In the genomic region with DNA sequence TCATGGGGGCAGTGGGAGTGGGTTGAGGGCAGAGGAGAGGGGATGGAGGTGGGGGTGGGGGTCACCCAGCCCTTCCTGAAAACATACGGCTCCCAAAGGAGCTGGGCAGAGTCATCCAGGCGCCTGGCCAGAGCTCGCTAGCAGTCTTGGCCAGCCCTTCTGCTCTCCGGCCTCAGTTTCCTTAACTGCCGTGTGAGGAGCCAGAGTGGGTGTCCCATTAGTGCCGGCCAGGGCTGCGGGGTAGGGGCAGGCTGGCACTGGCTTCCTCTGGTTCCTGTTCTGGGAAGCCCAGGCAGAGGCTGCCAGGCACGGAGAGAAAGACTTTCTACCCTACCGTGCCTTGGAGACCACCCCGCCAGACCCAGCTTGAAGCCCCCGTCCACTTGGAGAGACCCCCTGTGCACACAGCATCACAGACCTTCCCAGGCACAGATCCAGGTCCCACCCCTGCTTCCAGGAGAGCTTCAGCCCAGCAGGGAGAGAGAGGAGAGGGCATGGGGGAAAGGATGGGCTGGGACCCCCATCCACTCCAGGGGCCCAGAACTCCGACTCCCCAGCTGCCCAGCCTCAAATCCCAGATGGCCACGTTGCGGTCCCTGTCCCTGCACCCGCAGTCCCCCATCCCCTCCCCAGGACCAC, we compare ENCODE assay signal across 8 cellular contexts.
DNase-seq lines count a peak whose midpoint lies in the region; ATAC-seq and TF ChIP-seq lines count a peak whose summit lies in the region.

No MANE protein-coding gene starts in this region.

- H3K9me3 Mint-ChIP-seq in endodermal cell: no peaks in the 10 kb centered on the region

- no peaks in the 10 kb centered on the region for H3K27me3 Mint-ChIP-seq in endodermal cell (ENCODE audit: insufficient read depth)

- no peak overlapping the region for H4K91ac ChIP-seq in neuronal stem cell (ENCODE audit: low read depth, low read length, poor library complexity)

- H4K8ac ChIP-seq in neuronal stem cell (ENCODE audit: low read depth, low read length): peak overlapping the region; percentile 65

- no peak overlapping the region for H3K4ac ChIP-seq in neuronal stem cell (ENCODE audit: low read length)

- H3K36me3 ChIP-seq in NT2/D1 (ENCODE audit: insufficient read depth, insufficient read length, low read length): peaks cover 44% of the 10 kb centered on the region
- H3K36me3 ChIP-seq in endodermal cell (ENCODE audit: control insufficient read depth, insufficient read depth, low read length): peaks cover 7% of the 10 kb centered on the region
- H3K36me3 ChIP-seq in neuronal stem cell (replicated peaks in 1 of 2; ENCODE audit: control insufficient read depth in 2 of 2, insufficient read depth in 2 of 2, low read length in 2 of 2): peaks cover 5 to 17% of the 10 kb centered on the region in 2 donors

- H3K18ac ChIP-seq in neuronal stem cell (ENCODE audit: low read length): peak overlapping the region; percentile 95

- peaks cover 3% of the 10 kb centered on the region for H3K4me1 Mint-ChIP-seq in endodermal cell

- H3K9me3 ChIP-seq in NT2/D1 (ENCODE audit: insufficient read depth, low read length): no peaks in the 10 kb centered on the region
- no peaks in the 10 kb centered on the region for H3K9me3 ChIP-seq in endodermal cell (ENCODE audit: control insufficient read depth, low read length)
- no peaks in the 10 kb centered on the region for H3K9me3 ChIP-seq in neuronal stem cell (replicated peaks in 1 of 2; ENCODE audit: control insufficient read depth in 2 of 2, insufficient read depth in 1 of 2, low read depth in 1 of 2, low read length in 2 of 2)

- DNase-seq in AG09309 (ENCODE audit: low read depth): no peak
- no peak for DNase-seq in NT2/D1 (ENCODE audit: low read depth, low spot score)
- DNase-seq in endodermal cell: no peak
- no peak for DNase-seq in neuronal stem cell (ENCODE audit: low spot score)
- DNase-seq in NCI-H2227 treated with DMSO at 0.1 percent for 48 hours (lab: John Stamatoyannopoulos, UW): no peak
- DNase-seq in NCI-H524 (lab: John Stamatoyannopoulos, UW): no peak
- no peak for DNase-seq in SHP77 treated with DMSO at 0.1 percent for 48 hours (lab: John Stamatoyannopoulos, UW)

- peak overlapping the region; percentile 81 for H2AFZ ChIP-seq in neuronal stem cell (ENCODE audit: low read length)

- peak overlapping the region; percentile 97 for H2AK5ac ChIP-seq in neuronal stem cell (ENCODE audit: low read depth, low read length)

- H3K9ac ChIP-seq in NT2/D1 (ENCODE audit: insufficient read length, low read depth) (peak overlapping the region; percentile 95), endodermal cell (ENCODE audit: extremely low read depth, low read length, poor library complexity, severe bottlenecking) (no peak overlapping the region), neuronal stem cell (ENCODE audit: low read depth, low read length, poor library complexity) (peak overlapping the region; percentile 81)

- peaks cover 23% of the 10 kb centered on the region for H3K79me1 ChIP-seq in neuronal stem cell (ENCODE audit: low read depth, low read length)

- H3K4me3 Mint-ChIP-seq in endodermal cell: no peak overlapping the region

- no peaks in the 10 kb centered on the region for H3K27me3 ChIP-seq in NT2/D1 (ENCODE audit: insufficient read depth, insufficient read length)
- no peaks in the 10 kb centered on the region for H3K27me3 ChIP-seq in endodermal cell (ENCODE audit: control insufficient read depth, insufficient read depth, low read length, poor library complexity, severe bottlenecking)
- H3K27me3 ChIP-seq in neuronal stem cell (ENCODE audit: control insufficient read depth in 3 of 3, insufficient read depth in 3 of 3, low read depth in 1 of 3, low read length in 3 of 3): peaks cover 0 to 15% (median 0%) of the 10 kb centered on the region in 3 experiments

- H3K23ac ChIP-seq in neuronal stem cell (ENCODE audit: low read depth, low read length, poor library complexity): peak overlapping the region; percentile 43

- no peak overlapping the region for H2BK12ac ChIP-seq in neuronal stem cell (ENCODE audit: low read length)

- H3K36me3 Mint-ChIP-seq in endodermal cell (ENCODE audit: low read depth): peaks cover 17% of the 10 kb centered on the region

- H3K4me2 ChIP-seq in neuronal stem cell (ENCODE audit: insufficient read depth, low read length, poor library complexity, severe bottlenecking): peak overlapping the region; percentile 64

- no peak for TF ChIP-seq CTCF in AG09309 (IDR thresholded peaks at IDR 0.05; ENCODE audit: control insufficient read depth, insufficient read depth, low read depth, low read length, missing control alignments)
- no peak for TF ChIP-seq CTCF in endodermal cell (conservative IDR thresholded peaks at IDR 0.05)

- H2BK15ac ChIP-seq in neuronal stem cell (ENCODE audit: low read length): peak overlapping the region; percentile 93

- H2BK5ac ChIP-seq in neuronal stem cell (ENCODE audit: low read length): peak overlapping the region; percentile 87

- peak overlapping the region; percentile 48 for H3K27ac Mint-ChIP-seq in endodermal cell

- no peak for ATAC-seq in HG02759 (IDR thresholded peaks at IDR 0.05; ENCODE audit: unreplicated experiment)

- H2BK120ac ChIP-seq in neuronal stem cell (ENCODE audit: low read depth, low read length): no peak overlapping the region

- 90% methylated on average over 15 of the region's 15 CpGs; no CpG with 5 or more reads in 1 of the 2 experiments for WGBS in endodermal cell (ENCODE audit: insufficient coverage in 1 of 2, insufficient read length in 1 of 2), 2 experiments
- no CpG with 5 or more reads among the region's 15 CpGs for WGBS in neuronal stem cell (ENCODE audit: extremely low coverage in 2 of 2, insufficient read length in 2 of 2, insufficient replicate concordance in 1 of 2), 2 donors

- H3K27ac ChIP-seq in endodermal cell (ENCODE audit: low read depth, low read length) (no peak overlapping the region), neuronal stem cell (replicated peaks; ENCODE audit: low read length) (no peak overlapping the region)

- H3K14ac ChIP-seq in neuronal stem cell (ENCODE audit: low read length): peak overlapping the region; percentile 94

- H3K4me1 ChIP-seq in NT2/D1 (ENCODE audit: insufficient read depth, insufficient read length) (peaks cover 54% of the 10 kb centered on the region), endodermal cell (ENCODE audit: control insufficient read depth, insufficient read depth, low read length) (peaks cover 8% of the 10 kb centered on the region), neuronal stem cell (ENCODE audit: control insufficient read depth in 2 of 2, insufficient read depth in 1 of 2, low read depth in 1 of 2, low read length in 2 of 2) (peaks cover 23 to 28% of the 10 kb centered on the region in 2 donors)

- H3K4me3 ChIP-seq in AG09309 (ENCODE audit: control insufficient read depth, low read depth, low read length): peak overlapping the region; percentile 92
- peak overlapping the region; percentile 50 for H3K4me3 ChIP-seq in NT2/D1 (ENCODE audit: insufficient read length, low read depth)
- H3K4me3 ChIP-seq in endodermal cell (ENCODE audit: low read length): no peak overlapping the region
- peak overlapping the region in 1 of 2 donors; percentile 38 for H3K4me3 ChIP-seq in neuronal stem cell (ENCODE audit: low read length in 2 of 2)
